3 cellular contexts compared by ENCODE assay signal in the genomic region with DNA sequence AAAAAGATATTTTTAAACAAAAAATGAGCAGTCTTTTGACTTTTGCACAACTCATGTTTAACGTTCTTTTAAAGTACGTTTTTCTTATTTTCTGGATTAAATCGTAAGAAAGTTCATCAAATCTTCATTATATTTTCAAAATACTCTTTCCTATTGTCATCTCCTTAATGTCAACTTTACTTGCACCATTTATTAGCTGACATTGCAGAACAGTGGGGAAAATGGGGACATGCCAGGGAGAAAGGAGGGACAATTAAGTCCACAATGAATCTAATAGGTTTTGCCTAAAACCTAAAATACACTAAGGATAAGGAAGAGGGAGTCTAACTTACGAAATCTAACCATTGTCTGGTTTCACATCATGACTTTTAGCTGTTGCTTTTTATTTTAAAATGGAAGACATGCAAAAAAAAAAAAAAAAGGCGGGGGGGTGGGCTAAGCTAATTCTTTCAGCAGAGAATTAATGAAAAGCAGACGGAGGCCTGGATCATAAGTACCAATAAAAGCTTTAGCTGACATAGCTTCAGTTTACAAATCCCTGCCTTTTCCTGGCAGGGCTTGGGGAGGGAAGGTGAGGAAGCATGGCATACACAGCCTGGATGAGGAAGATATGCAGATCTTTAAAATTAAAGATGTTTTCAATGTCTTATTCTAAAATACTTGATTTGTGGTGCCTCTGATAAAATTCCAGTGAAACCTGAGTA.
A peak's percentile ranks its signal among the peaks of the same experiment; 100 is the strongest.
TF ChIP-seq lines count a peak whose summit lies in the region.

No MANE protein-coding gene starts in this region.

TF ChIP-seq in A549, 52 proteins besides CTCF, POLR2A, EP300 and RAD21:
- TF ChIP-seq SMC3 (IDR thresholded peaks at IDR 0.05) (no peak), FOSL2 (IDR thresholded peaks at IDR 0.05) (no peak), FOSL2 (CRISPR knock-in tag; IDR thresholded peaks at IDR 0.05) (no peak), BHLHE40 (IDR thresholded peaks at IDR 0.05; ENCODE audit: low read depth, low read length) (no peak), MAFK (IDR thresholded peaks at IDR 0.05; ENCODE audit: partially characterized antibody) (peak; percentile 62)

TF ChIP-seq in IMR-90, 13 proteins besides CTCF, POLR2A, EP300 and RAD21:
- TF ChIP-seq CEBPB (IDR thresholded peaks at IDR 0.05; ENCODE audit: low read depth, low read length), result no peak
- TF ChIP-seq MAFK (IDR thresholded peaks at IDR 0.05; ENCODE audit: low read depth, low read length), result peak; percentile 61

TF ChIP-seq in SK-N-SH, 30 proteins besides CTCF, POLR2A, EP300 and RAD21:
- TF ChIP-seq TAF1 (IDR thresholded peaks at IDR 0.05; ENCODE audit: borderline replicate concordance, low read depth, low read length) (no peak), FOSL2 (IDR thresholded peaks at IDR 0.05; ENCODE audit: borderline replicate concordance, low read depth) (no peak), RCOR1 (IDR thresholded peaks at IDR 0.05; ENCODE audit: low read length) (peak; percentile 43; the same call in 1 of the 2 replicates), ELF1 (IDR thresholded peaks at IDR 0.05) (no peak), MAX (IDR thresholded peaks at IDR 0.05; ENCODE audit: low read depth) (no peak), NRF1 (IDR thresholded peaks at IDR 0.05; ENCODE audit: low read depth, low read length) (no peak), GABPA (IDR thresholded peaks at IDR 0.05; ENCODE audit: low read depth) (no peak), CHD2 (IDR thresholded peaks at IDR 0.05; ENCODE audit: low read length, partially characterized antibody) (peak; percentile 30), GATA2 (CRISPR knock-in tag; IDR thresholded peaks at IDR 0.05) (no peak), SIN3A (IDR thresholded peaks at IDR 0.05; ENCODE audit: borderline replicate concordance, low read depth, low read length) (no peak), USF2 (IDR thresholded peaks at IDR 0.05; ENCODE audit: borderline replicate concordance, low read depth, low read length) (no peak), RXRA (IDR thresholded peaks at IDR 0.05; ENCODE audit: borderline replicate concordance, low read depth) (no peak), FOXJ3 (CRISPR knock-in tag; IDR thresholded peaks at IDR 0.05) (no peak), MXI1 (IDR thresholded peaks at IDR 0.05; ENCODE audit: low read depth, low read length) (peak; percentile 56; the same call in 1 of the 2 replicates), TCF12 (IDR thresholded peaks at IDR 0.05) (peak; percentile 15; the same call in 1 of the 2 replicates)
- TF ChIP-seq, protein P1, sequence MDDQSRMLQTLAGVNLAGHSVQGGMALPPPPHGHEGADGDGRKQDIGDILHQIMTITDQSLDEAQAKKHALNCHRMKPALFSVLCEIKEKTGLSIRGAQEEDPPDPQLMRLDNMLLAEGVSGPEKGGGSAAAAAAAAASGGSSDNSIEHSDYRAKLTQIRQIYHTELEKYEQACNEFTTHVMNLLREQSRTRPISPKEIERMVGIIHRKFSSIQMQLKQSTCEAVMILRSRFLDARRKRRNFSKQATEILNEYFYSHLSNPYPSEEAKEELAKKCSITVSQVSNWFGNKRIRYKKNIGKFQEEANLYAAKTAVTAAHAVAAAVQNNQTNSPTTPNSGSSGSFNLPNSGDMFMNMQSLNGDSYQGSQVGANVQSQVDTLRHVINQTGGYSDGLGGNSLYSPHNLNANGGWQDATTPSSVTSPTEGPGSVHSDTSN (IDR thresholded peaks at IDR 0.05), result no peak
- TF ChIP-seq, protein P2, sequence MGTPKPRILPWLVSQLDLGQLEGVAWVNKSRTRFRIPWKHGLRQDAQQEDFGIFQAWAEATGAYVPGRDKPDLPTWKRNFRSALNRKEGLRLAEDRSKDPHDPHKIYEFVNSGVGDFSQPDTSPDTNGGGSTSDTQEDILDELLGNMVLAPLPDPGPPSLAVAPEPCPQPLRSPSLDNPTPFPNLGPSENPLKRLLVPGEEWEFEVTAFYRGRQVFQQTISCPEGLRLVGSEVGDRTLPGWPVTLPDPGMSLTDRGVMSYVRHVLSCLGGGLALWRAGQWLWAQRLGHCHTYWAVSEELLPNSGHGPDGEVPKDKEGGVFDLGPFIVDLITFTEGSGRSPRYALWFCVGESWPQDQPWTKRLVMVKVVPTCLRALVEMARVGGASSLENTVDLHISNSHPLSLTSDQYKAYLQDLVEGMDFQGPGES (IDR thresholded peaks at IDR 0.05; ENCODE audit: low read depth, low read length), result no peak
